16 cellular contexts compared by ENCODE assay signal in the genomic region with DNA sequence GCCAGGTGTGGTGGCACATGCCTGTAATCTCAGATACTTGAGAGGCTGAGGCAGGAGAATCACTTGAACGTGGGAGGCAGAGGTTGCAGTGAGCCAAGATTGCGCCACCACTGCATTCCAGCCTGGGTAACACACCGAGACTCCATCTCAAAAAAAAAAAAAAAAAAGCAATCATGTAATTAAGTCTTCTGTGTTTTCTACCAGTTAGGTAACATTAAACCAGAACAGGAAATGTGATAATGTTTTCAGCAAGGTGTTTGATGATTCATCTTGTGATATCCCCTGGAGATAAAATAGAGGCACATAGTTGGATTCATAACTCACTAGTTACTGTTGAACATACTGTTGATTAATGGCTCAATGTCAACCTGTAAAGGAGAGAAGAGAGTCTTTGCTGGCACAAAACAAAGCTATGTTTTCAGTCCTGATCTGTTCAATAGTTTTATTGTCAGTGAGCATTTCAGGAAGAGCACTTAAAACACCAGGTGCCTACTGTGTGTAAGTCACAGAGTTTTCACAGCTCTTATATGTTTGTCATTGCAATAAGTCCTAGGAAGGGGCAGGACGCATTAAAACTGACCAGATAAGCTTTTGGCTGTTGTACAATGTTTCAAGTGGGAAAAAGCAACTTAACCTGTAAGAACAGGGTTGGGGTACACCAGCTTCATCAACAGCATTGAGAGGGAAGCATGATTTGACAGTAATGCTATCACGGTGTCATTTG. TPM values are rescaled to one million over a fixed set of nuclear protein-coding genes. Genes with fewer than 3 reads are reported as not detected.
A peak's percentile ranks its signal among the peaks of the same experiment; 100 is the strongest.
DNase-seq lines count a peak whose midpoint lies in the region; ATAC-seq, FAIRE-seq and TF ChIP-seq lines count a peak whose summit lies in the region.
"Had no signal": no experiment of that assay in that cellular context is flagged by ENCODE, and none has a peak within 500 bp of the region (broad histone marks: within the 10 kb centered on the region; RNA-seq: fewer than 3 reads in every experiment).

No MANE protein-coding gene starts in this region.

- no peak overlapping the region for H3K14ac ChIP-seq in neuronal stem cell (ENCODE audit: low read length)

- H2AFZ ChIP-seq in neuronal stem cell (ENCODE audit: low read length): no peak overlapping the region
- H2AFZ ChIP-seq in Karpas-422 (ENCODE audit: low read length): no peak overlapping the region

- H4K20me1 ChIP-seq in Karpas-422 (ENCODE audit: insufficient read depth, low read depth, low read length): 0 out of 2 replicates have a peak, but pooled peaks cover 2% of the 10 kb centered on the region

- no peak overlapping the region for H2BK5ac ChIP-seq in neuronal stem cell (ENCODE audit: low read length)

- peak; percentile 65 for ATAC-seq in mucosa of descending colon

- H3K36me3 ChIP-seq in bronchial epithelial cell (ENCODE audit: control insufficient read depth, insufficient read depth, low read length) (peaks cover 2% of the 10 kb centered on the region), mucosa of descending colon (ENCODE audit: low read depth) (no peaks in the 10 kb centered on the region), neuronal stem cell (replicated peaks in 1 of 2; ENCODE audit: control insufficient read depth in 2 of 2, insufficient read depth in 2 of 2, low read length in 2 of 2) (peaks cover 2 to 13% of the 10 kb centered on the region in 2 donors), Karpas-422 (ENCODE audit: insufficient read depth, low read length) (peaks cover 12% of the 10 kb centered on the region)

- no peaks in the 10 kb centered on the region for H3K27me3 ChIP-seq in bronchial epithelial cell (ENCODE audit: control insufficient read depth, insufficient read depth, low read length)
- no peaks in the 10 kb centered on the region for H3K27me3 ChIP-seq in neuronal stem cell (ENCODE audit: control insufficient read depth in 3 of 3, insufficient read depth in 3 of 3, low read depth in 1 of 3, low read length in 3 of 3)
- H3K27me3 ChIP-seq in Karpas-422 (ENCODE audit: low read length): no peaks in the 10 kb centered on the region
- H3K27me3 ChIP-seq: cardiac muscle cell, SJCRH30 had no signal

- intact Hi-C loops in mucosa of descending colon (cut with DNase I, micrococcal nuclease): no loop called here

- no peak overlapping the region for H3K4me3 ChIP-seq in bronchial epithelial cell (ENCODE audit: low read depth, low read length)
- no peak overlapping the region for H3K4me3 ChIP-seq in mucosa of descending colon
- H3K4me3 ChIP-seq in neuronal stem cell (ENCODE audit: low read length in 2 of 2): no peak overlapping the region
- H3K4me3 ChIP-seq in Karpas-422 (ENCODE audit: low read length): no peak overlapping the region
- H3K4me3 ChIP-seq: cardiac muscle cell, sigmoid colon, SJCRH30 had no signal

- no peaks in the 10 kb centered on the region for H3K79me1 ChIP-seq in neuronal stem cell (ENCODE audit: low read depth, low read length)

- H2BK15ac ChIP-seq in neuronal stem cell (ENCODE audit: low read length): no peak overlapping the region

- no peak overlapping the region for H4K8ac ChIP-seq in neuronal stem cell (ENCODE audit: low read depth, low read length)

- H3K79me2 ChIP-seq in Karpas-422 (ENCODE audit: low read length): no peaks in the 10 kb centered on the region

- H3K27ac ChIP-seq in neuronal stem cell (replicated peaks; ENCODE audit: low read length): no peak overlapping the region
- H3K27ac ChIP-seq in Karpas-422 (ENCODE audit: low read length): no peak overlapping the region
- H3K27ac ChIP-seq: cardiac muscle cell, sigmoid colon, SJCRH30 had no signal

- H2AK5ac ChIP-seq in neuronal stem cell (ENCODE audit: low read depth, low read length): no peak overlapping the region

- no peak for TF ChIP-seq CTCF in bronchial epithelial cell (IDR thresholded peaks at IDR 0.05; ENCODE audit: insufficient read depth, low read length, severe bottlenecking)
- no peak for TF ChIP-seq CTCF in mucosa of descending colon (IDR thresholded peaks at IDR 0.05)

- H3K9ac ChIP-seq in neuronal stem cell (ENCODE audit: low read depth, low read length, poor library complexity) (no peak overlapping the region), Karpas-422 (ENCODE audit: low read length) (no peak overlapping the region)

- no peak overlapping the region for H4K91ac ChIP-seq in neuronal stem cell (ENCODE audit: low read depth, low read length, poor library complexity)

- H3K9me3 ChIP-seq in mucosa of descending colon (no peaks in the 10 kb centered on the region), neuronal stem cell (replicated peaks in 1 of 2; ENCODE audit: control insufficient read depth in 2 of 2, insufficient read depth in 1 of 2, low read depth in 1 of 2, low read length in 2 of 2) (no peaks in the 10 kb centered on the region), Karpas-422 (ENCODE audit: low read length) (no peaks in the 10 kb centered on the region)
- H3K9me3 ChIP-seq: sigmoid colon, SJCRH30 had no signal

- WGBS in neuronal stem cell (ENCODE audit: extremely low coverage in 2 of 2, insufficient read length in 2 of 2, insufficient replicate concordance in 1 of 2), 2 donors: no CpG with 5 or more reads among the region's 5 CpGs

- peak; percentile 73 for DNase-seq in NCI-H2107 treated with DMSO at 0.1 percent for 48 hours (lab: John Stamatoyannopoulos, UW; ENCODE audit: unreplicated experiment)
- no peak for DNase-seq in NCI-H2107 (lab: John Stamatoyannopoulos, UW)
- DNase-seq in NCI-H1436 (lab: John Stamatoyannopoulos, UW): peak; percentile 42
- peak; percentile 99 for DNase-seq in bronchial epithelial cell (ENCODE audit: low read depth)
- DNase-seq in mucosa of descending colon: no peak
- DNase-seq in neuronal stem cell (ENCODE audit: low spot score): no peak
- no peak for DNase-seq in COLO829 (ENCODE audit: low spot score)
- no peak for DNase-seq in Karpas-422
- DNase-seq: activated CD4-positive, alpha-beta T cell treated with anti-CD3 and anti-CD28 coated beads, Interleukin-2, amount 50 U/mL, for 1 hour; H9; sigmoid colon; SJCRH30 had no signal

- no peak for FAIRE-seq in bronchial epithelial cell (lab: Jason Lieb, UNC)
- FAIRE-seq: A204.1, frontal cortex had no signal

- no peak overlapping the region for H3K4ac ChIP-seq in neuronal stem cell (ENCODE audit: low read length)

- no peak overlapping the region for H3K23ac ChIP-seq in neuronal stem cell (ENCODE audit: low read depth, low read length, poor library complexity)

- no peak overlapping the region for H2BK120ac ChIP-seq in neuronal stem cell (ENCODE audit: low read depth, low read length)

- H3K4me2 ChIP-seq in neuronal stem cell (ENCODE audit: insufficient read depth, low read length, poor library complexity, severe bottlenecking) (no peak overlapping the region), Karpas-422 (ENCODE audit: low read depth, low read length, poor library complexity, severe bottlenecking) (no peak overlapping the region)

- H3K18ac ChIP-seq in neuronal stem cell (ENCODE audit: low read length): no peak overlapping the region

- H3K9me2 ChIP-seq in Karpas-422 (replicated peaks; ENCODE audit: insufficient read depth, low read length): no peaks in the 10 kb centered on the region

- no peaks in the 10 kb centered on the region for H3K4me1 ChIP-seq in mucosa of descending colon (ENCODE audit: low read depth)
- no peaks in the 10 kb centered on the region for H3K4me1 ChIP-seq in neuronal stem cell (ENCODE audit: control insufficient read depth in 2 of 2, insufficient read depth in 1 of 2, low read depth in 1 of 2, low read length in 2 of 2)
- H3K4me1 ChIP-seq in Karpas-422 (ENCODE audit: low read length): no peaks in the 10 kb centered on the region; the same call in 1 of the 2 replicates
- H3K4me1 ChIP-seq: sigmoid colon, SJCRH30 had no signal

- no peak overlapping the region for H2BK12ac ChIP-seq in neuronal stem cell (ENCODE audit: low read length)

RNA-seq across cellular contexts. Expression of gene DNAJB11, which starts 19.5 kb away (rescaled TPM):
- 66.6 and 94.5 TPM in 2 replicates for total RNA-seq in bronchial epithelial cell
- total RNA-seq in mucosa of descending colon: 10 to 100 TPM; 32.2 to 45.7 (median 34.0) TPM
- polyA plus RNA-seq in neuronal stem cell (2013, experiment 1 of 2): 43.9 TPM
- 44.3 TPM for polyA plus RNA-seq in neuronal stem cell (2013, experiment 2 of 2)
- 103 and 127 TPM in 2 replicates for total RNA-seq in Karpas-422 (2014; rRNA removed; shearing (Covaris generic); ENCODE audit: low replicate concordance)

RNA-seq across cellular contexts. Expression of gene AHSG, which starts 22.8 kb away (rescaled TPM):
- total RNA-seq in bronchial epithelial cell (0.13 TPM in 1 of 2 replicates, not detected in the other), mucosa of descending colon (not detected)
- 0.13 TPM for polyA plus RNA-seq in neuronal stem cell (2013, experiment 1 of 2)
- 0.10 TPM for polyA plus RNA-seq in neuronal stem cell (2013, experiment 2 of 2)
- total RNA-seq in Karpas-422 (2014; rRNA removed; shearing (Covaris generic); ENCODE audit: low replicate concordance): not detected in 2 replicates
- total RNA-seq: cardiac muscle cell, frontal cortex, H9, mesothelial cell of epicardium, sigmoid colon, SJCRH30 had no signal

RNA-seq across cellular contexts. Expression of gene TBCCD1, which starts 22.9 kb away (rescaled TPM):
- total RNA-seq in bronchial epithelial cell (13.7 and 14.7 TPM in 2 replicates), mucosa of descending colon (10 to 100 TPM; 11.0 to 13.4 (median 12.6) TPM)
- polyA plus RNA-seq in neuronal stem cell (2013, experiment 1 of 2): 9.6 TPM
- polyA plus RNA-seq in neuronal stem cell (2013, experiment 2 of 2): 9.2 TPM
- 20.6 and 38.7 TPM in 2 replicates for total RNA-seq in Karpas-422 (2014; rRNA removed; shearing (Covaris generic); ENCODE audit: low replicate concordance)

RNA-seq across cellular contexts. Expression of gene CRYGS, which starts 45.8 kb away (rescaled TPM):
- total RNA-seq in bronchial epithelial cell (0.79 and 1.7 TPM in 2 replicates), mucosa of descending colon (1 to 10 TPM; 3.2 to 3.9 (median 3.8) TPM)
- 0.67 TPM for polyA plus RNA-seq in neuronal stem cell (2013, experiment 1 of 2)
- polyA plus RNA-seq in neuronal stem cell (2013, experiment 2 of 2): 0.71 TPM
- 12.2 and 18.4 TPM in 2 replicates for total RNA-seq in Karpas-422 (2014; rRNA removed; shearing (Covaris generic); ENCODE audit: low replicate concordance)

RNA-seq across cellular contexts. Expression of gene FETUB, which starts 50.2 kb away (rescaled TPM):
- total RNA-seq in bronchial epithelial cell (0.38 TPM in 1 of 2 replicates, not detected in the other), mucosa of descending colon (not detected)
- polyA plus RNA-seq in neuronal stem cell (2013, experiment 1 of 2): not detected
- polyA plus RNA-seq in neuronal stem cell (2013, experiment 2 of 2): not detected
- not detected in 2 replicates for total RNA-seq in Karpas-422 (2014; rRNA removed; shearing (Covaris generic); ENCODE audit: low replicate concordance)
- total RNA-seq: cardiac muscle cell, frontal cortex, H9, mesothelial cell of epicardium, sigmoid colon, SJCRH30 had no signal
- polyA plus RNA-seq: cardiac muscle cell had no signal

Comparison
In these comparisons a context has a peak if more than half of its experiments do, and no peak if none do; other contexts are left out.
1. DNase-seq: peak in NCI-H2107 treated with DMSO at 0.1 percent for 48 hours (single experiment), NCI-H1436 (single experiment) and bronchial epithelial cell (single experiment); none in NCI-H2107 (single experiment), mucosa of descending colon (0 of 3), neuronal stem cell (single experiment), COLO829 (single experiment) and Karpas-422 (single experiment).